Comparison of ENCODE assay signal across 9 cellular contexts in the genomic region with DNA sequence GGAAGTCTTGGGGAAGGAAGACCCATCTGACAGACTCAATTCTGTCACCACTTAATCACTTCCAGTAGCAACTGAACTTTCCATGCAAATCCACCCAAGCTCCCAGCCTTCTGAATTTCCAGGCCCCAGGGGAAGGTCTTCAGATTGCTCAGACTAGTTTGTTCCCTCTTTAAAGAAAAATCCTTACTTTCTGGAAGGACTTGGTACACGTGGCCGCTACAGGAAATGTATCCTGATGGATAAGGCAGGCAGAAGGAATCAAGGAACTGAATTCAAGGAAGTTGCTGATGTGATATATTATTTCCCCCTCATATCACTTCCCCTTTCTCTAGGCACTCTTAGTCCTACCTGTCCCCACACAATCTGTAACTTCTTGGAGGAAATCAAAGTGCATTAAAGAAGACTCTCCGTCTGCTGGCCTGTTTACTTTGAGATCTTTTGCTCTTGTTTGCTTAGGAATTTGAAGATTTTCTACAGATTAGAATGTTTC. TPM values are rescaled to one million over a fixed set of nuclear protein-coding genes. Genes with fewer than 3 reads are reported as not detected.
DNase-seq lines count a peak whose midpoint lies in the region; ATAC-seq and TF ChIP-seq lines count a peak whose summit lies in the region.
"Had no signal": no experiment of that assay in that cellular context is flagged by ENCODE, and none has a peak within 500 bp of the region (broad histone marks: within the 10 kb centered on the region; RNA-seq: fewer than 3 reads in every experiment).

No MANE protein-coding gene starts in this region.

- H3K4me1 ChIP-seq in psoas muscle = peaks cover 24% of the 10 kb centered on the region

- peak; percentile 43 for DNase-seq in ELR (ENCODE audit: low read depth)
- DNase-seq in RWPE1 (ENCODE audit: low spot score) = no peak
- DNase-seq in fibroblast of peridontal ligament (ENCODE audit: extremely low read depth) = peak; percentile 64
- DNase-seq in psoas muscle = peak in 1 of 2 donors; percentile 48
- no peak for DNase-seq in RPMI8226
- DNase-seq in NCI-H1092 treated with DMSO at 0.1 percent for 48 hours (lab: John Stamatoyannopoulos, UW) = no peak
- DNase-seq: NCI-H446 had no signal

- peak overlapping the region; percentile 61 for H3K27ac ChIP-seq in RWPE1
- H3K27ac ChIP-seq in psoas muscle = peak overlapping the region; percentile 65

- POLR2A ChIA-PET in RWPE1 (lab: Yijun Ruan, JAX; ENCODE audit: low non-redundant PET) = no interaction called here

- H3K36me3 ChIP-seq in psoas muscle (ENCODE audit: insufficient read depth in 1 of 2, low read depth in 1 of 2) = peaks cover 5 to 35% of the 10 kb centered on the region in 2 donors

- no peak overlapping the region for H3K4me3 ChIP-seq in psoas muscle

- 41 to 63% (median 46%) methylated on average over 3 of the region's 3 CpGs for WGBS in psoas muscle, 3 donors

- TF ChIP-seq CTCF in RWPE1 (conservative IDR thresholded peaks at IDR 0.05; ENCODE audit: low read depth) (no peak), psoas muscle (IDR thresholded peaks at IDR 0.05) (no peak)

- ATAC-seq in psoas muscle (no peak), HG02852 (IDR thresholded peaks at IDR 0.05; ENCODE audit: unreplicated experiment) (no peak), HG03045 (IDR thresholded peaks at IDR 0.05; ENCODE audit: unreplicated experiment) (no peak)

- intact Hi-C loops in psoas muscle (cut with DNase I) = no loop called here

- CTCF ChIA-PET in RWPE1 (lab: Yijun Ruan, JAX) = no interaction called here

- H3K9me3 ChIP-seq in psoas muscle = no peaks in the 10 kb centered on the region

- H3K27me3 ChIP-seq in psoas muscle (ENCODE audit: insufficient read depth in 3 of 3, low read length in 2 of 3) = no peaks in the 10 kb centered on the region

RNA-seq across cellular contexts. Expression of a gene that starts 6.4 kb away (rescaled TPM):
- 100 to 1,000 TPM in 2 of 4 donors, 10 to 100 TPM in 2; 48.7 to 144 (median 96.4) TPM for total RNA-seq in psoas muscle
- polyA plus RNA-seq in psoas muscle = 100 to 1,000 TPM in 1 of 3 donors, 10 to 100 TPM in 2; 84.1 to 151 (median 94.0) TPM

Comparison
In these comparisons a context has a peak if more than half of its experiments do, and no peak if none do; other contexts are left out.
1. DNase-seq: peak in ELR (single experiment) and fibroblast of peridontal ligament (single experiment); none in RWPE1 (single experiment), RPMI8226 (single experiment) and NCI-H1092 treated with DMSO at 0.1 percent for 48 hours (single experiment).